In the genomic region with DNA sequence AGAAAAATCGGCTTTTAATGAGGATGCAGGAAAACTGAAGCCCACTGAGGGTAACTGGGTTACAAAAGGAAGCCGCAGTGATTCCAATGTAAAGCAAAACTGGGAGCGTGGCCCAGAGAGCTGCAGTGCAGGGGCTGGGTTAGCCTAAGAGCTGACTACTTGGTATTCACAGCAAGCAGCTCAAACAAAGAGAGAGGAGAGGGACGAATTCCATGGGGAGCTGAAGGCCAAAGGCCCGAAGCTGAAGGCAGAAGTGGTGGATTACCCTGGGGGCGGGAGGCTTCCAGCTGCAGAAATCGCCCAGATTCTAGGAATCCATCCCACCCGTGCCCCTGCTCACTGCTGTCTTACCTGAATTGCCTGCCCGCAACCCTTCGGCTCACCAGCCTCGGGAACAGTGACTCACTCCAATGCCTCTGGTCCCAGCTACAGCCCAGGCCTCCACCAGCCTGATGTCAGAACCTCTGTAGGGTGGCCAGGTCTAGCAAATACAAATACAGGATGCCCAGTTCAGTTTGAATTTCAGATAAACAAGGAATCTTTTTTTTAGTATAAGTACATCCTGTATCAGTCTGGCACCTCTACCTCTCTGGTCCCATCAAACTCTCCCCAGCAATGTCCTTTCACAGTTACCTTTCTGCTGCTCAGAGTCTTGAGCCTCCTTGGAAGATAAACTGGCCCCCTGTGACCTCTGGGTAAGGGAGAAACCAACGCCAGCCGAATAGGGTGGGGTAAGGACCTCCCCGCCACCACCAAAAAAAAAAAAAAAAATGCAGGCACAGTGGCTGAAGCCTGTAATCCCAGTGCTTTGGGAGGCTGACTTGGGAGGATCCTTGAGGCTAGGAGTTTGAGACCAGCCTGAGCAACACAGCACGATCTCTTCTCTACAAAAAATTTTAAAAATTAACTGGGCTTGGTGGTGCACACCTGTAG, we compare ENCODE assay signal across 27 cellular contexts. TPM values are rescaled to one million over a fixed set of nuclear protein-coding genes. Genes with fewer than 3 reads are reported as not detected.
A peak's percentile ranks its signal among the peaks of the same experiment; 100 is the strongest.
DNase-seq lines count a peak whose midpoint lies in the region; ATAC-seq and TF ChIP-seq lines count a peak whose summit lies in the region.
"Had no signal": no experiment of that assay in that cellular context is flagged by ENCODE, and none has a peak within 500 bp of the region (broad histone marks: within the 10 kb centered on the region; RNA-seq: fewer than 3 reads in every experiment).

No MANE protein-coding gene starts in this region.

- H3K27me3 ChIP-seq in smooth muscle cell (ENCODE audit: low read depth) (no peaks in the 10 kb centered on the region), psoas muscle (ENCODE audit: insufficient read depth in 3 of 3, low read length in 2 of 3) (no peaks in the 10 kb centered on the region)
- H3K27me3 ChIP-seq: heart left ventricle, uterus had no signal

- H3K79me2 ChIP-seq in smooth muscle cell (ENCODE audit: low read depth), result no peaks in the 10 kb centered on the region

- H3F3A ChIP-seq in smooth muscle cell (ENCODE audit: low read depth), result peaks cover 7% of the 10 kb centered on the region

- H3K27ac ChIP-seq in smooth muscle cell (ENCODE audit: low read depth) (peak overlapping the region; percentile 2), psoas muscle (no peak overlapping the region)
- H3K27ac ChIP-seq: heart left ventricle, skin epidermis, uterus had no signal

- no peaks in the 10 kb centered on the region for H4K20me1 ChIP-seq in smooth muscle cell (ENCODE audit: low read depth)

- no peak overlapping the region for H2AFZ ChIP-seq in smooth muscle cell (ENCODE audit: low read depth)

- H3K36me3 ChIP-seq in smooth muscle cell (ENCODE audit: low read depth), result no peaks in the 10 kb centered on the region
- H3K36me3 ChIP-seq in psoas muscle (ENCODE audit: insufficient read depth in 1 of 2, low read depth in 1 of 2), result no peaks in the 10 kb centered on the region
- H3K36me3 ChIP-seq: HAP-1, heart left ventricle, uterus had no signal

- no peaks in the 10 kb centered on the region for H3K36me3 Mint-ChIP-seq in activated CD4-positive, alpha-beta T cell treated with anti-CD3 and anti-CD28 coated beads, Interleukin-2, amount 10 ng/mL, durations not matched to agents 24 days and 14 days (ENCODE audit: low read depth)
- H3K36me3 Mint-ChIP-seq: memory B cell, T-cell had no signal

- TF ChIP-seq CTCF in smooth muscle cell (IDR thresholded peaks at IDR 0.05; ENCODE audit: borderline replicate concordance, insufficient read depth, poor library complexity, severe bottlenecking) (no peak), GM13977 (IDR thresholded peaks at IDR 0.05; ENCODE audit: extremely low read depth, insufficient read depth, missing control alignments) (no peak), psoas muscle (IDR thresholded peaks at IDR 0.05) (no peak)

- H3K9me3 ChIP-seq in smooth muscle cell (replicated peaks; ENCODE audit: low read depth) (no peaks in the 10 kb centered on the region), psoas muscle (no peaks in the 10 kb centered on the region)
- H3K9me3 ChIP-seq: HAP-1, heart left ventricle, uterus had no signal

- in situ Hi-C loops in GM13977 (cut with MboI; ENCODE audit: low pct_unique_long_range_greater_than_20kb, low sequenced_read_pairs, unreplicated experiment), result no loop called here

- no peaks in the 10 kb centered on the region for H3K9me3 Mint-ChIP-seq in activated CD4-positive, alpha-beta T cell treated with anti-CD3 and anti-CD28 coated beads, Interleukin-2, amount 10 ng/mL, durations not matched to agents 24 days and 14 days
- H3K9me3 Mint-ChIP-seq: central memory CD8-positive, alpha-beta T cell; memory B cell; T-cell had no signal

- no peak for DNase-seq in activated CD4-positive, alpha-beta T cell treated with anti-CD3 and anti-CD28 coated beads, Interleukin-2, amount 10 ng/mL, durations not matched to agents 24 days and 14 days
- DNase-seq in activated CD4-positive, alpha-beta T cell treated with anti-CD3 and anti-CD28 coated beads for 4 hours, result no peak
- DNase-seq in iPS-NIHi11 (ENCODE audit: low spot score) (peak; percentile 36), smooth muscle cell (lab: John Stamatoyannopoulos, UW; ENCODE audit: unreplicated experiment) (no peak), GM13977 (ENCODE audit: low spot score) (no peak), AG08395 (ENCODE audit: low spot score) (no peak), psoas muscle (no peak)
- DNase-seq: 8988T; activated CD8-positive, alpha-beta memory T cell treated with anti-CD3 and anti-CD28 coated beads, Interleukin-2, amount 50 U/mL, for 48 hours; activated effector memory CD4-positive, alpha-beta T cell treated with anti-CD3 and anti-CD28 coated beads, Interleukin-2, amount 50 U/mL, for 16 hours; amniotic stem cell; Calu3; GDM1; heart left ventricle; KG1; NCI-H1105; NCI-H2081; NCI-H524; SHP77; stimulated activated CD4-positive, alpha-beta T cell treated with anti-CD3 and anti-CD28 coated beads, Interleukin-4, amount 100 ng/mL, for 24 hours; T-cell; uterus had no signal

- H3K4me1 Mint-ChIP-seq in activated CD4-positive, alpha-beta T cell treated with anti-CD3 and anti-CD28 coated beads, Interleukin-2, amount 10 ng/mL, durations not matched to agents 24 days and 14 days, result peaks cover 2% of the 10 kb centered on the region
- H3K4me1 Mint-ChIP-seq: central memory CD8-positive, alpha-beta T cell had no signal

- no peaks in the 10 kb centered on the region for H3K27me3 Mint-ChIP-seq in activated CD4-positive, alpha-beta T cell treated with anti-CD3 and anti-CD28 coated beads, Interleukin-2, amount 10 ng/mL, durations not matched to agents 24 days and 14 days
- H3K27me3 Mint-ChIP-seq: central memory CD8-positive, alpha-beta T cell; memory B cell; T-cell had no signal

- peak overlapping the region; percentile 48 for H3K27ac Mint-ChIP-seq in activated CD4-positive, alpha-beta T cell treated with anti-CD3 and anti-CD28 coated beads, Interleukin-2, amount 10 ng/mL, durations not matched to agents 24 days and 14 days
- H3K27ac Mint-ChIP-seq: memory B cell, T-cell had no signal

- H3K4me2 ChIP-seq in smooth muscle cell, result no peak overlapping the region

- 68% methylated on average over 15 of the region's 15 CpGs for WGBS in smooth muscle cell (ENCODE audit: low lambda C conversion rate)
- 86 to 93% (median 92%) methylated on average over 15 of the region's 15 CpGs for WGBS in psoas muscle, 3 donors

- H3K4me1 ChIP-seq in smooth muscle cell (ENCODE audit: low read depth) (peaks cover 17% of the 10 kb centered on the region), psoas muscle (no peaks in the 10 kb centered on the region)
- H3K4me1 ChIP-seq: uterus had no signal

- no peak overlapping the region for H3K4me3 ChIP-seq in smooth muscle cell
- no peak overlapping the region for H3K4me3 ChIP-seq in psoas muscle
- H3K4me3 ChIP-seq: HAP-1, heart left ventricle, skin epidermis, uterus had no signal

- H3K9ac ChIP-seq in smooth muscle cell (ENCODE audit: low read depth), result no peak overlapping the region

- intact Hi-C loops in activated CD4-positive, alpha-beta T cell treated with anti-CD3 and anti-CD28 coated beads, Interleukin-2, amount 10 ng/mL, durations not matched to agents 24 days and 14 days (cut with micrococcal nuclease), result no loop called here
- intact Hi-C loops in psoas muscle (cut with DNase I), result no loop called here

- no peak overlapping the region for H3K4me3 Mint-ChIP-seq in activated CD4-positive, alpha-beta T cell treated with anti-CD3 and anti-CD28 coated beads, Interleukin-2, amount 10 ng/mL, durations not matched to agents 24 days and 14 days
- H3K4me3 Mint-ChIP-seq: central memory CD8-positive, alpha-beta T cell; memory B cell; T-cell had no signal

- ATAC-seq in SK-N-SH treated with all-trans-retinoic acid at 6 μM for 48 hours (peak; percentile 24; the same call in 1 of the 3 replicates), psoas muscle (no peak)
- ATAC-seq: heart left ventricle, T-cell had no signal

TF ChIP-seq in SK-N-SH treated with all-trans-retinoic acid at 6 μM for 48 hours, 23 proteins besides CTCF, POLR2A, EP300 and RAD21:
- TF ChIP-seq ZNF8 (CRISPR knock-in tag; IDR thresholded peaks at IDR 0.05) (no peak), CSDC2 (CRISPR knock-in tag; IDR thresholded peaks at IDR 0.05) (no peak), ZFP3 (CRISPR knock-in tag; IDR thresholded peaks at IDR 0.05) (no peak), ESRRG (CRISPR knock-in tag; IDR thresholded peaks at IDR 0.05) (no peak), ARNTL (CRISPR knock-in tag; IDR thresholded peaks at IDR 0.05; ENCODE audit: borderline replicate concordance, low read depth) (no peak)

RNA-seq across cellular contexts. Expression of gene ZMYND8, which starts 14.6 kb away (rescaled TPM):
- 38.1 and 40.0 TPM in 2 replicates for total RNA-seq in activated CD4-positive, alpha-beta T cell treated with anti-CD3 and anti-CD28 coated beads, Interleukin-2, amount 10 ng/mL, durations not matched to agents 24 days and 14 days
- total RNA-seq in smooth muscle cell (22.7 and 24.1 TPM in 2 replicates), psoas muscle (10 to 100 TPM; 17.7 to 42.9 (median 22.4) TPM)
- polyA plus RNA-seq in smooth muscle cell (14.7 and 15.2 TPM in 2 replicates), psoas muscle (1 to 10 TPM; 4.7 to 9.5 (median 8.2) TPM)
